In the genomic region with DNA sequence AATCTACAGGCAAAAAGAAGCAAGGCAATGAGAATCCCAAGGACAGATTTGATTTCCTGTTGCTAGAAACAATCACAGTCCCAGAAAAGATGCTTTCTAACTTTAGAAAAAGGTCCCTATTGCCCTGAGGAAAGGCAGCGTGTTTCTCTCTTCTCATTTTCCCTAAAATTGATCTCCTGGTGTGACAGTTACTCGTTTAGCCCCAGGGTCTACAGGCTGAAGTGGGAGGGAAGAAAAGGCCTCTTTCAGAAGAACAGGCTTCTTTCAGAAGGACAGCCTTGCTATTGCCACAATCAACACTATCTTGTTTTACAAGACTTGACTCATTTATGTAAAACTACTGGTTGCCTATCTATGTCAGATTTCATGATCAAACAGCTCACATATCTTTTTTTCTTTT, we compare ENCODE assay signal across 19 cellular contexts.
A peak's percentile ranks its signal among the peaks of the same experiment; 100 is the strongest.
DNase-seq lines count a peak whose midpoint lies in the region; ATAC-seq and TF ChIP-seq lines count a peak whose summit lies in the region.
"Had no signal": no experiment of that assay in that cellular context is flagged by ENCODE, and none has a peak within 500 bp of the region (broad histone marks: within the 10 kb centered on the region; RNA-seq: fewer than 3 reads in every experiment).

No MANE protein-coding gene starts in this region.

- H3K27me3 ChIP-seq in GM23338 (ENCODE audit: insufficient read depth) (no peaks in the 10 kb centered on the region), hepatocyte (no peaks in the 10 kb centered on the region)
- H3K27me3 ChIP-seq in CD4-positive, alpha-beta T cell (ENCODE audit: control insufficient read depth, insufficient read depth, low read length), result no peaks in the 10 kb centered on the region
- H3K27me3 ChIP-seq: BE2C, BLaER1 had no signal

- H4K20me1 ChIP-seq in GM23338 (replicated peaks; ENCODE audit: insufficient read depth), result no peaks in the 10 kb centered on the region
- H4K20me1 ChIP-seq in hepatocyte (ENCODE audit: insufficient read depth, poor library complexity, severe bottlenecking), result no peaks in the 10 kb centered on the region
- H4K20me1 ChIP-seq: BLaER1 had no signal

- no peak overlapping the region for H3K4me3 ChIP-seq in GM23338
- H3K4me3 ChIP-seq in SK-N-MC, result no peak overlapping the region
- no peak overlapping the region for H3K4me3 ChIP-seq in hepatocyte
- H3K4me3 ChIP-seq: BLaER1 had no signal

- no peaks in the 10 kb centered on the region for H3F3A ChIP-seq in GM23338 (replicated peaks; ENCODE audit: low read depth)

- POLR2A ChIA-PET in CD4-positive, alpha-beta T cell (lab: Charles Lee), result no interaction called here

- TF ChIP-seq CTCF in GM23338 (conservative IDR thresholded peaks at IDR 0.05; ENCODE audit: low read depth in 2 of 2) (no peak), hepatocyte (IDR thresholded peaks at IDR 0.05; ENCODE audit: poor library complexity) (no peak)
- no peak for TF ChIP-seq CTCF in CD4-positive, alpha-beta T cell (IDR thresholded peaks at IDR 0.05)

- H3K27me3 Mint-ChIP-seq in GM23338 (ENCODE audit: insufficient read depth, low read depth, poor library complexity), result peaks cover 3% of the 10 kb centered on the region
- peaks cover 11% of the 10 kb centered on the region for H3K27me3 Mint-ChIP-seq in CD4-positive, alpha-beta T cell

- H3K4me3 Mint-ChIP-seq in GM23338, result no peak overlapping the region
- H3K4me3 Mint-ChIP-seq in CD4-positive, alpha-beta T cell, result no peak overlapping the region
- H3K4me3 Mint-ChIP-seq: CD14-positive monocyte; CD4-positive, alpha-beta memory T cell; CD8-positive, alpha-beta memory T cell had no signal

- no peaks in the 10 kb centered on the region for H3K9me3 Mint-ChIP-seq in GM23338
- H3K9me3 Mint-ChIP-seq in CD4-positive, alpha-beta T cell, result peaks cover 6% of the 10 kb centered on the region

- H3K36me3 Mint-ChIP-seq in GM23338 (ENCODE audit: low read depth), result no peaks in the 10 kb centered on the region
- no peaks in the 10 kb centered on the region for H3K36me3 Mint-ChIP-seq in CD4-positive, alpha-beta T cell (ENCODE audit: low read depth)
- H3K36me3 Mint-ChIP-seq: CD14-positive monocyte had no signal

- H3K9me2 ChIP-seq in GM23338 (ENCODE audit: insufficient read depth), result no peaks in the 10 kb centered on the region
- no peaks in the 10 kb centered on the region for H3K9me2 ChIP-seq in hepatocyte (replicated peaks; ENCODE audit: insufficient read depth)

- peak; percentile 36; the same call in 2 of the 3 replicates for ATAC-seq in GM23338
- ATAC-seq in CD4-positive, alpha-beta T cell (ENCODE audit: poor library complexity), result no peak
- no peak for ATAC-seq in esophagus mucosa

- CTCF ChIA-PET in CD4-positive, alpha-beta T cell (lab: Charles Lee), result no interaction called here

- H3K4me1 ChIP-seq in GM23338 (ENCODE audit: insufficient read depth) (peaks cover 4% of the 10 kb centered on the region; the same call in 1 of the 2 replicates), hepatocyte (ENCODE audit: insufficient read depth) (no peaks in the 10 kb centered on the region)
- H3K4me1 ChIP-seq: BE2C, BLaER1, Caco-2 had no signal

- no peak overlapping the region for H3K4me2 ChIP-seq in GM23338
- no peak overlapping the region for H3K4me2 ChIP-seq in hepatocyte
- H3K4me2 ChIP-seq: BLaER1 had no signal

- 60% methylated on average over 2 of the region's 2 CpGs for WGBS in hepatocyte (ENCODE audit: low lambda C conversion rate, missing lambda C conversion rate)

- intact Hi-C loops in CD4-positive, alpha-beta T cell (cut with DNase I, micrococcal nuclease), result no loop called here

- DNase-seq in COLO829 (ENCODE audit: low spot score), result peak; percentile 18
- DNase-seq in GM23338 (ENCODE audit: low spot score), result no peak
- peak; percentile 10 for DNase-seq in SK-N-MC (ENCODE audit: low read depth, low spot score)
- DNase-seq in CD4-positive, alpha-beta T cell, result no peak
- DNase-seq in hepatocyte (ENCODE audit: low spot score), result no peak
- no peak for DNase-seq in activated gamma-delta T cell treated with Interleukin-2 at 50 U/mL for 16 hours
- DNase-seq: 8988T; ACHN; BE2C; C1 segment of cervical spinal cord; Caco-2; Calu3; CD4-positive, alpha-beta memory T cell; CD8-positive, alpha-beta memory T cell; DMS79 treated with DMSO at 0.1 percent for 48 hours; GDM1 had no signal

- no peak overlapping the region for H3K27ac Mint-ChIP-seq in GM23338
- no peak overlapping the region for H3K27ac Mint-ChIP-seq in CD4-positive, alpha-beta T cell

- no peak overlapping the region for H2AFZ ChIP-seq in GM23338
- H2AFZ ChIP-seq in hepatocyte, result no peak overlapping the region

- H3K9ac ChIP-seq in SK-N-MC (ENCODE audit: insufficient read length), result no peak overlapping the region
- H3K9ac ChIP-seq: BLaER1 had no signal

- peaks cover 15% of the 10 kb centered on the region; the same call in 2 of the 3 replicates for H3K4me1 Mint-ChIP-seq in GM23338
- H3K4me1 Mint-ChIP-seq in CD4-positive, alpha-beta T cell (ENCODE audit: low read depth), result peaks cover 6% of the 10 kb centered on the region
- H3K4me1 Mint-ChIP-seq: CD14-positive monocyte; CD8-positive, alpha-beta memory T cell had no signal

- H3K27ac ChIP-seq in GM23338 (ENCODE audit: low read depth) (no peak overlapping the region), SK-N-MC (no peak overlapping the region), hepatocyte (no peak overlapping the region)
- H3K27ac ChIP-seq in CD4-positive, alpha-beta T cell (ENCODE audit: low read depth, low read length), result no peak overlapping the region
- H3K27ac ChIP-seq: BLaER1 had no signal

- no peaks in the 10 kb centered on the region for H3K36me3 ChIP-seq in GM23338 (ENCODE audit: insufficient read depth)
- H3K36me3 ChIP-seq in SK-N-MC (ENCODE audit: insufficient read depth, low read length), result no peaks in the 10 kb centered on the region
- no peaks in the 10 kb centered on the region for H3K36me3 ChIP-seq in hepatocyte (replicated peaks; ENCODE audit: insufficient read depth, low read depth)
- H3K36me3 ChIP-seq: BE2C, BLaER1 had no signal

- H3K9me3 ChIP-seq in SK-N-MC (ENCODE audit: low read depth, low read length), result no peaks in the 10 kb centered on the region; the same call in 1 of the 2 replicates
- no peaks in the 10 kb centered on the region for H3K9me3 ChIP-seq in CD4-positive, alpha-beta T cell (ENCODE audit: control insufficient read depth, low read length)
- no peaks in the 10 kb centered on the region for H3K9me3 ChIP-seq in hepatocyte (ENCODE audit: low read depth)
- H3K9me3 ChIP-seq: BE2C, BLaER1, Caco-2 had no signal

- H3K79me2 ChIP-seq in GM23338 (replicated peaks; ENCODE audit: insufficient read depth) (no peaks in the 10 kb centered on the region), hepatocyte (no peaks in the 10 kb centered on the region)

TF ChIP-seq in GM23338, 12 proteins besides CTCF, POLR2A, EP300 and RAD21 (continues in another document):
- no peak for TF ChIP-seq ZNF331 (CRISPR knock-in tag; IDR thresholded peaks at IDR 0.05; ENCODE audit: low read depth)
- no peak for TF ChIP-seq NANOG (IDR thresholded peaks at IDR 0.05; ENCODE audit: borderline replicate concordance)
- no peak for TF ChIP-seq ZNF114 (CRISPR knock-in tag; IDR thresholded peaks at IDR 0.05)
- TF ChIP-seq JUNB (IDR thresholded peaks at IDR 0.05; ENCODE audit: unreplicated experiment), result no peak
- no peak for TF ChIP-seq EZH2phosphoT487 (IDR thresholded peaks at IDR 0.05; ENCODE audit: unreplicated experiment)
- TF ChIP-seq, protein P1, sequence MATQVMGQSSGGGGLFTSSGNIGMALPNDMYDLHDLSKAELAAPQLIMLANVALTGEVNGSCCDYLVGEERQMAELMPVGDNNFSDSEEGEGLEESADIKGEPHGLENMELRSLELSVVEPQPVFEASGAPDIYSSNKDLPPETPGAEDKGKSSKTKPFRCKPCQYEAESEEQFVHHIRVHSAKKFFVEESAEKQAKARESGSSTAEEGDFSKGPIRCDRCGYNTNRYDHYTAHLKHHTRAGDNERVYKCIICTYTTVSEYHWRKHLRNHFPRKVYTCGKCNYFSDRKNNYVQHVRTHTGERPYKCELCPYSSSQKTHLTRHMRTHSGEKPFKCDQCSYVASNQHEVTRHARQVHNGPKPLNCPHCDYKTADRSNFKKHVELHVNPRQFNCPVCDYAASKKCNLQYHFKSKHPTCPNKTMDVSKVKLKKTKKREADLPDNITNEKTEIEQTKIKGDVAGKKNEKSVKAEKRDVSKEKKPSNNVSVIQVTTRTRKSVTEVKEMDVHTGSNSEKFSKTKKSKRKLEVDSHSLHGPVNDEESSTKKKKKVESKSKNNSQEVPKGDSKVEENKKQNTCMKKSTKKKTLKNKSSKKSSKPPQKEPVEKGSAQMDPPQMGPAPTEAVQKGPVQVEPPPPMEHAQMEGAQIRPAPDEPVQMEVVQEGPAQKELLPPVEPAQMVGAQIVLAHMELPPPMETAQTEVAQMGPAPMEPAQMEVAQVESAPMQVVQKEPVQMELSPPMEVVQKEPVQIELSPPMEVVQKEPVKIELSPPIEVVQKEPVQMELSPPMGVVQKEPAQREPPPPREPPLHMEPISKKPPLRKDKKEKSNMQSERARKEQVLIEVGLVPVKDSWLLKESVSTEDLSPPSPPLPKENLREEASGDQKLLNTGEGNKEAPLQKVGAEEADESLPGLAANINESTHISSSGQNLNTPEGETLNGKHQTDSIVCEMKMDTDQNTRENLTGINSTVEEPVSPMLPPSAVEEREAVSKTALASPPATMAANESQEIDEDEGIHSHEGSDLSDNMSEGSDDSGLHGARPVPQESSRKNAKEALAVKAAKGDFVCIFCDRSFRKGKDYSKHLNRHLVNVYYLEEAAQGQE (IDR thresholded peaks at IDR 0.05; ENCODE audit: unreplicated experiment), result no peak
- TF ChIP-seq, protein P2, sequence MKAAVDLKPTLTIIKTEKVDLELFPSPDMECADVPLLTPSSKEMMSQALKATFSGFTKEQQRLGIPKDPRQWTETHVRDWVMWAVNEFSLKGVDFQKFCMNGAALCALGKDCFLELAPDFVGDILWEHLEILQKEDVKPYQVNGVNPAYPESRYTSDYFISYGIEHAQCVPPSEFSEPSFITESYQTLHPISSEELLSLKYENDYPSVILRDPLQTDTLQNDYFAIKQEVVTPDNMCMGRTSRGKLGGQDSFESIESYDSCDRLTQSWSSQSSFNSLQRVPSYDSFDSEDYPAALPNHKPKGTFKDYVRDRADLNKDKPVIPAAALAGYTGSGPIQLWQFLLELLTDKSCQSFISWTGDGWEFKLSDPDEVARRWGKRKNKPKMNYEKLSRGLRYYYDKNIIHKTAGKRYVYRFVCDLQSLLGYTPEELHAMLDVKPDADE (IDR thresholded peaks at IDR 0.05), result no peak
- TF ChIP-seq EZH2 (IDR thresholded peaks at IDR 0.05; ENCODE audit: low read depth, unreplicated experiment), result no peak
- TF ChIP-seq STAT1 (IDR thresholded peaks at IDR 0.05; ENCODE audit: unreplicated experiment), result no peak

Comparison
In these comparisons a context has a peak if more than half of its experiments do, and no peak if none do; other contexts are left out.
1. DNase-seq: peak in COLO829 (single experiment) and SK-N-MC (single experiment); none in GM23338 (single experiment), CD4-positive, alpha-beta T cell (0 of 10), hepatocyte (single experiment) and activated gamma-delta T cell treated with Interleukin-2 at 50 U/mL for 16 hours (single experiment).